In genomic region chr2:70141754-70142589, GRCh38 we compare ENCODE assay signal across 1 cellular context.
TF ChIP-seq lines count a peak whose summit lies in the region.

No MANE protein-coding gene starts in this region.

TF ChIP-seq in HepG2, 621 proteins besides CTCF, POLR2A, EP300 and RAD21 (continued from another document):
- TF ChIP-seq ZBTB40 (IDR thresholded peaks at IDR 0.05) (no peak), ZBTB40 (CRISPR knock-in tag; IDR thresholded peaks at IDR 0.05) (peak; percentile 83), ZNF260 (CRISPR knock-in tag; IDR thresholded peaks at IDR 0.05; ENCODE audit: borderline replicate concordance, low read depth) (no peak), MED8 (CRISPR knock-in tag; IDR thresholded peaks at IDR 0.05; ENCODE audit: insufficient replicate concordance) (no peak), GRHL1 (CRISPR knock-in tag; conservative IDR thresholded peaks at IDR 0.05) (no peak), MIER3 (CRISPR knock-in tag; IDR thresholded peaks at IDR 0.05; ENCODE audit: borderline replicate concordance) (no peak; the same call in 1 of the 2 replicates), TCF12 (IDR thresholded peaks at IDR 0.05) (no peak), TCF12 (CRISPR knock-in tag; IDR thresholded peaks at IDR 0.05) (no peak), ZBTB25 (CRISPR knock-in tag; IDR thresholded peaks at IDR 0.05) (peak; percentile 64; the same call in 1 of the 2 replicates), ZNF616 (CRISPR knock-in tag; IDR thresholded peaks at IDR 0.05; ENCODE audit: low read depth) (peak; percentile 57), ETV5 (CRISPR knock-in tag; IDR thresholded peaks at IDR 0.05; ENCODE audit: borderline replicate concordance) (peak; percentile 28; the same call in 1 of the 2 replicates), PHF5A (CRISPR knock-in tag; IDR thresholded peaks at IDR 0.05; ENCODE audit: low read depth, unreplicated experiment) (no peak)
TF ChIP-seq in HepG2: peak in this region for 221.
